Comparison of ENCODE assay signal across 14 cellular contexts in the genomic region with DNA sequence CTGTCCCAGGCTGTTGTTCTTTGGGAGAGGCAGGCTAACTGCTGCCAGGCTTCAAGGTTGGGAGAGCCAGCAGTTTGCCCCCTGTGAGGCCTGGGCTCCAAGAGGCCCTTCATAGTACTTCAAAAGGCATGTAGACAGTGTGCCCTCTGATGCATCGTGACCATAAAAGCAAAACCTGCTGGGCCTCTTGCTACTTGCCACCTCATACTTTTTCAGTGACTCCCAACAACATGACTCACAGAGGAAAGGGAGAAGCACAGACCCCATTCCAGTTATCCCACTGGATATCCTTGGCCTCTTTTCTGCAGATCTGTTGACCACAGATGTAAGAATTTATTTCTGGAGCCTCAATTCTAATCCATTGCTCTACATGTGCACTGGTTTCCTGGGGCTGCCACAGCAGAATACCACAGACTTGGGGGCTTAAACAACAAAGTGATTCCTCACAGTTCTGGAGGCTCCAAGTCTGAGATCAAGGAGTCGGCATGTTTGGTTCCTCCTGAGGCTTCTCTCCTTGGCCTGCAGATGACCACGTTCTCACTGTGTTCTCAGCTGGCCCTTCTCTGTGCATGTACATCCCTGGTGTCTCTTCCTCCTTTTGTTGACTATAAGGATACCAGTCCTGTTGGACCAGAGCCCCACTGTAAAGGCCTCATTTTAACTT. TPM values are rescaled to one million over a fixed set of nuclear protein-coding genes. Genes with fewer than 3 reads are reported as not detected.
A peak's percentile ranks its signal among the peaks of the same experiment; 100 is the strongest.
DNase-seq lines count a peak whose midpoint lies in the region; ATAC-seq and TF ChIP-seq lines count a peak whose summit lies in the region.
"Had no signal": no experiment of that assay in that cellular context is flagged by ENCODE, and none has a peak within 500 bp of the region (broad histone marks: within the 10 kb centered on the region; RNA-seq: fewer than 3 reads in every experiment).

No MANE protein-coding gene starts in this region.

- no peak for TF ChIP-seq EP300 in transverse colon (IDR thresholded peaks at IDR 0.05; ENCODE audit: low read depth)

- DNase-seq in DMS53 (lab: John Stamatoyannopoulos, UW) (peak; percentile 47), DMS53 treated with DMSO at 0.1 percent for 48 hours (lab: John Stamatoyannopoulos, UW; ENCODE audit: unreplicated experiment) (no peak), SJCRH30 (peak; percentile 34 to 58), fibroblast of mammary gland (ENCODE audit: low read depth) (peak; percentile 77), smooth muscle cell of the brain vasculature (ENCODE audit: low read depth, low spot score) (peak; percentile 69), transverse colon (no peak)
- DNase-seq in activated naive CD4-positive, alpha-beta T cell treated with anti-CD3 and anti-CD28 coated beads for 36 hours: no peak
- DNase-seq: activated CD4-positive, alpha-beta T cell treated with anti-CD3 and anti-CD28 coated beads for 4 hours; DMS79; NCI-H1048; NCI-H774 had no signal

- intact Hi-C loops in activated naive CD4-positive, alpha-beta T cell treated with anti-CD3 and anti-CD28 coated beads for 36 hours (cut with micrococcal nuclease): no loop called here
- intact Hi-C loops in transverse colon (cut with DNase I; ENCODE audit: low total_unique reads): loop anchor here (10.0 kb wide), 1 partner anchor 296 kb away; a partner anchor contains a TSS

- H3K27me3 Mint-ChIP-seq in activated naive CD4-positive, alpha-beta T cell treated with anti-CD3 and anti-CD28 coated beads for 36 hours (ENCODE audit: low read depth): peaks cover 15% of the 10 kb centered on the region

- H3K4me3 Mint-ChIP-seq in activated naive CD4-positive, alpha-beta T cell treated with anti-CD3 and anti-CD28 coated beads for 36 hours: no peak overlapping the region

- H3K27ac ChIP-seq in SJCRH30 (peak overlapping the region; percentile 61), transverse colon (no peak overlapping the region)
- H3K27ac ChIP-seq: 22Rv1, neutrophil had no signal

- H3K9me3 ChIP-seq in SJCRH30 (replicated peaks) (no peaks in the 10 kb centered on the region), transverse colon (no peaks in the 10 kb centered on the region)
- H3K9me3 ChIP-seq: neutrophil had no signal

- H3K36me3 Mint-ChIP-seq in activated naive CD4-positive, alpha-beta T cell treated with anti-CD3 and anti-CD28 coated beads for 36 hours (ENCODE audit: low read depth): no peaks in the 10 kb centered on the region

- H3K4me3 ChIP-seq in SJCRH30 (no peak overlapping the region), fibroblast of mammary gland (ENCODE audit: control insufficient read depth, low read depth, low read length) (no peak overlapping the region), transverse colon (no peak overlapping the region)

- TF ChIP-seq CTCF in fibroblast of mammary gland (conservative IDR thresholded peaks at IDR 0.05; ENCODE audit: control insufficient read depth, insufficient read depth, low read depth, low read length) (no peak), transverse colon (IDR thresholded peaks at IDR 0.05) (no peak)

- H3K36me3 ChIP-seq in SJCRH30 (no peaks in the 10 kb centered on the region), transverse colon (no peaks in the 10 kb centered on the region)
- H3K36me3 ChIP-seq: neutrophil had no signal

- 76% methylated on average over 3 of the region's 3 CpGs; no CpG with 5 or more reads in 1 of the 2 donors for WGBS in transverse colon (ENCODE audit: low coverage in 1 of 2), 2 donors

- H3K4me1 ChIP-seq in SJCRH30 (peaks cover 28% of the 10 kb centered on the region), transverse colon (no peaks in the 10 kb centered on the region)

- no peaks in the 10 kb centered on the region for H3K4me1 Mint-ChIP-seq in activated naive CD4-positive, alpha-beta T cell treated with anti-CD3 and anti-CD28 coated beads for 36 hours (ENCODE audit: low read depth)

- no peak overlapping the region for H3K27ac Mint-ChIP-seq in activated naive CD4-positive, alpha-beta T cell treated with anti-CD3 and anti-CD28 coated beads for 36 hours

- no peak for TF ChIP-seq POLR2A in transverse colon (IDR thresholded peaks at IDR 0.05)

- no peak for ATAC-seq in GM18858 (IDR thresholded peaks at IDR 0.05; ENCODE audit: unreplicated experiment)

- no peaks in the 10 kb centered on the region for H3K9me3 Mint-ChIP-seq in activated naive CD4-positive, alpha-beta T cell treated with anti-CD3 and anti-CD28 coated beads for 36 hours

- in situ Hi-C loops in transverse colon (cut with MboI; ENCODE audit: low pct_ligation_motif_present in 1 of 4, low pct_unique_long_range_greater_than_20kb in 1 of 4, low sequenced_read_pairs in 3 of 4): no loop called here

- H3K27me3 ChIP-seq in SJCRH30: no peaks in the 10 kb centered on the region
- no peaks in the 10 kb centered on the region for H3K27me3 ChIP-seq in transverse colon

- CTCF ChIA-PET in activated naive CD4-positive, alpha-beta T cell treated with anti-CD3 and anti-CD28 coated beads for 36 hours (lab: Charles Lee): no interaction called here

RNA-seq across cellular contexts. Expression of gene NSMCE3, which starts 8.9 kb away (rescaled TPM):
- total RNA-seq in SJCRH30 (2014; rRNA removed; shearing (Covaris generic)): 11.3 and 12.6 TPM in 2 replicates
- total RNA-seq in activated naive CD4-positive, alpha-beta T cell treated with anti-CD3 and anti-CD28 coated beads for 36 hours: 1 to 10 TPM; 6.1 to 6.6 TPM
- total RNA-seq in transverse colon: 1 to 10 TPM; 2.2 to 8.3 (median 5.7) TPM

Comparison
In these comparisons a context has a peak if more than half of its experiments do, and no peak if none do; other contexts are left out.
1. DNase-seq: peak in DMS53 (single experiment), SJCRH30 (2 of 2), fibroblast of mammary gland (single experiment) and smooth muscle cell of the brain vasculature (single experiment); none in DMS53 treated with DMSO at 0.1 percent for 48 hours (single experiment), activated naive CD4-positive, alpha-beta T cell treated with anti-CD3 and anti-CD28 coated beads for 36 hours (single experiment) and transverse colon (single experiment).